ENCODE assay signal across 8 cellular contexts in genomic region chr9:113594484-113595299, GRCh38.
DNase-seq lines count a peak whose midpoint lies in the region; ATAC-seq and TF ChIP-seq lines count a peak whose summit lies in the region.

No MANE protein-coding gene starts in this region.

- BruUV-seq in OCI-LY7 (replicated peaks; lab: Mats Ljungman, UMichigan) = no TSS peak

- H3K79me2 ChIP-seq in OCI-LY7 (ENCODE audit: insufficient read depth, low read depth, low read length) = no peaks in the 10 kb centered on the region

- H3K9me3 ChIP-seq in RWPE2 (ENCODE audit: severe bottlenecking) (no peaks in the 10 kb centered on the region), esophagus (ENCODE audit: control insufficient read depth in 2 of 2, insufficient read depth in 1 of 2, low read depth in 1 of 2, low read length in 1 of 2) (no peaks in the 10 kb centered on the region), thoracic aorta (no peaks in the 10 kb centered on the region), OCI-LY7 (ENCODE audit: low read length) (no peaks in the 10 kb centered on the region)

- H3K9me2 ChIP-seq in OCI-LY7 (ENCODE audit: insufficient read depth, low read length) = no peaks in the 10 kb centered on the region

- no peaks in the 10 kb centered on the region for H4K20me1 ChIP-seq in OCI-LY7 (ENCODE audit: insufficient read depth, low read length)

- H3K4me3 ChIP-seq in RWPE2 (ENCODE audit: severe bottlenecking) (peak overlapping the region; percentile 33), esophagus (ENCODE audit: low read depth in 1 of 2, low read length in 2 of 2) (peak overlapping the region; percentile 26 to 39), thoracic aorta (peak overlapping the region; percentile 83), OCI-LY7 (ENCODE audit: low read depth, low read length, poor library complexity, severe bottlenecking) (no peak overlapping the region)

- no peak for ATAC-seq in RWPE2 (ENCODE audit: low read depth)
- ATAC-seq in thoracic aorta (ENCODE audit: insufficient number of reproducible peaks, low FRiP score, low read depth) = no peak
- ATAC-seq in GM18517 (IDR thresholded peaks at IDR 0.05; ENCODE audit: unreplicated experiment) = no peak

- POLR2A ChIA-PET in OCI-LY7 (lab: Charles Lee) = interaction anchor here (0.5 to 0.6 kb wide), 2 partner anchors 9 to 1102 kb away, joined by 3 read pairs; no protein-coding TSS in a partner anchor

- H3K27me3 ChIP-seq in RWPE2 (ENCODE audit: insufficient read depth, poor library complexity, severe bottlenecking) (no peaks in the 10 kb centered on the region), esophagus (ENCODE audit: control insufficient read depth in 1 of 2, insufficient read depth in 2 of 2, low read length in 2 of 2) (no peaks in the 10 kb centered on the region), thoracic aorta (replicated peaks; ENCODE audit: insufficient read depth) (no peaks in the 10 kb centered on the region)

- H3K4me1 ChIP-seq in RWPE2 (ENCODE audit: insufficient read depth, poor library complexity, severe bottlenecking) = peaks cover 5% of the 10 kb centered on the region
- peaks cover 7 to 8% of the 10 kb centered on the region in 2 donors for H3K4me1 ChIP-seq in esophagus (ENCODE audit: control insufficient read depth in 2 of 2, insufficient read depth in 2 of 2, low read length in 1 of 2)
- H3K4me1 ChIP-seq in thoracic aorta (ENCODE audit: control insufficient read depth in 1 of 2, low read depth in 2 of 2) = peaks cover 46 to 81% of the 10 kb centered on the region in 2 donors
- H3K4me1 ChIP-seq in OCI-LY7 (ENCODE audit: insufficient read depth, low read length, poor library complexity, severe bottlenecking) = peaks cover 4% of the 10 kb centered on the region

- CTCF ChIA-PET in OCI-LY7 (lab: Charles Lee; ENCODE audit: unreplicated experiment) = no interaction called here

- H3K27ac Mint-ChIP-seq in mesothelial cell of epicardium = peak overlapping the region; percentile 88

- peaks cover 21% of the 10 kb centered on the region for H3K4me1 Mint-ChIP-seq in mesothelial cell of epicardium

- H3K4me3 Mint-ChIP-seq in mesothelial cell of epicardium = peak overlapping the region; percentile 80

- intact Hi-C loops in OCI-LY7 (cut with micrococcal nuclease; ENCODE audit: unreplicated experiment) = no loop called here

- H3K27me3 Mint-ChIP-seq in mesothelial cell of epicardium (ENCODE audit: low read depth) = no peaks in the 10 kb centered on the region

- TF ChIP-seq CTCF in RWPE2 (IDR thresholded peaks at IDR 0.05; ENCODE audit: poor library complexity, severe bottlenecking) (no peak), mesothelial cell of epicardium (IDR thresholded peaks at IDR 0.05; ENCODE audit: unreplicated experiment) (no peak), thoracic aorta (IDR thresholded peaks at IDR 0.05) (no peak), OCI-LY7 (conservative IDR thresholded peaks at IDR 0.05; ENCODE audit: low read length) (no peak)

- peak overlapping the region; percentile 11 for H3K27ac ChIP-seq in RWPE2 (ENCODE audit: poor library complexity, severe bottlenecking)
- H3K27ac ChIP-seq in esophagus (ENCODE audit: low read depth in 2 of 2, low read length in 1 of 2) = peak overlapping the region; percentile 22 to 47
- H3K27ac ChIP-seq in thoracic aorta = peak overlapping the region; percentile 76 to 98
- no peak overlapping the region for H3K27ac ChIP-seq in OCI-LY7 (ENCODE audit: low read depth, low read length, poor library complexity, severe bottlenecking)

- 49 to 52% methylated on average over 18 to 19 of the region's 19 CpGs for WGBS in esophagus, 2 donors

- peaks cover 23% of the 10 kb centered on the region for H3K36me3 ChIP-seq in RWPE2 (ENCODE audit: low read depth)
- H3K36me3 ChIP-seq in esophagus (ENCODE audit: control insufficient read depth in 2 of 2, insufficient read depth in 2 of 2, low read length in 1 of 2) = peaks cover 3 to 16% of the 10 kb centered on the region in 2 donors
- H3K36me3 ChIP-seq in thoracic aorta = peaks cover 34% of the 10 kb centered on the region
- no peaks in the 10 kb centered on the region; the same call in 1 of the 2 replicates for H3K36me3 ChIP-seq in OCI-LY7 (ENCODE audit: insufficient read depth, low read length)

- no peak overlapping the region for H2AFZ ChIP-seq in OCI-LY7 (ENCODE audit: low read length)

- H3K36me3 Mint-ChIP-seq in mesothelial cell of epicardium = peaks cover 9% of the 10 kb centered on the region

- no peaks in the 10 kb centered on the region for H3K9me3 Mint-ChIP-seq in mesothelial cell of epicardium

- H3K4me2 ChIP-seq in OCI-LY7 (ENCODE audit: low read length) = no peak overlapping the region

- DNase-seq in RWPE2 (ENCODE audit: low spot score) (no peak), mesothelial cell of epicardium (ENCODE audit: low spot score in 2 of 2, unreplicated experiment in 2 of 2) (no peak), thoracic aorta (ENCODE audit: low spot score) (no peak), OCI-LY7 (ENCODE audit: low spot score) (no peak), dermis blood vessel endothelial cell (no peak), DMS53 treated with DMSO at 0.1 percent for 48 hours (lab: John Stamatoyannopoulos, UW; ENCODE audit: unreplicated experiment) (no peak)
